8 cellular contexts compared by ENCODE assay signal in genomic region chr6:31795616-31796298, GRCh38. TPM values are rescaled to one million over a fixed set of nuclear protein-coding genes. Genes with fewer than 3 reads are reported as not detected.
DNase-seq lines count a peak whose midpoint lies in the region; ATAC-seq lines count a peak whose summit lies in the region.

TSS of gene VARS1 (minus strand) at chr6:31795752. CDS start at chr6:31795217, 535 bp downstream.

- H3K27me3 ChIP-seq in endocrine pancreas (ENCODE audit: control insufficient read depth, insufficient read depth, low read length), result no peaks in the 10 kb centered on the region

- DNase-seq in CD1c-positive myeloid dendritic cell (ENCODE audit: extremely low spot score) (peak; percentile 97), HT-29 (ENCODE audit: low spot score) (peak; percentile 92), NOMO-1 treated with dmso at 0.1 percent for 144 hours (lab: John Stamatoyannopoulos, UW; ENCODE audit: unreplicated experiment) (peak; percentile 94)
- peak; percentile 68 to 74 (median 71) for DNase-seq in activated CD8-positive, alpha-beta memory T cell treated with anti-CD3 and anti-CD28 coated beads for 48 hours (ENCODE audit: low read depth in 2 of 3, low spot score in 2 of 3)
- peak; percentile 62 to 72 for DNase-seq in stimulated activated CD8-positive, alpha-beta memory T cell treated with anti-CD3 and anti-CD28 coated beads, Interleukin-15, amount 100 ng/mL, for 4 hours (ENCODE audit: low read depth in 2 of 2)

- ATAC-seq in GM19452 (IDR thresholded peaks at IDR 0.05; ENCODE audit: unreplicated experiment), result peak; percentile 83

- H3K9me3 ChIP-seq in endocrine pancreas (ENCODE audit: control insufficient read depth, low read length) (no peaks in the 10 kb centered on the region), mesodermal cell (ENCODE audit: control insufficient read depth, low read length) (no peaks in the 10 kb centered on the region)

- no peaks in the 10 kb centered on the region for H3K4me1 ChIP-seq in endocrine pancreas (ENCODE audit: control insufficient read depth, insufficient read depth, low read length)
- peaks cover 14% of the 10 kb centered on the region for H3K4me1 ChIP-seq in mesodermal cell (ENCODE audit: control insufficient read depth, insufficient read depth, low read length, poor library complexity, severe bottlenecking)

- H3K27ac ChIP-seq in mesodermal cell (ENCODE audit: low read depth, low read length, severe bottlenecking), result peak within 1 kb of the TSS; percentile 98

- H3K36me3 ChIP-seq in endocrine pancreas (ENCODE audit: control insufficient read depth, insufficient read depth, low read length) (no peaks in the 10 kb centered on the region), mesodermal cell (ENCODE audit: control insufficient read depth, insufficient read depth, low read length) (peaks cover 45% of the 10 kb centered on the region)

- peak within 1 kb of the TSS; percentile 65 for H3K9ac ChIP-seq in endocrine pancreas (ENCODE audit: control insufficient read depth, insufficient read depth, low read length)

- H3K4me3 ChIP-seq in endocrine pancreas (ENCODE audit: control insufficient read depth, insufficient read depth, low read length), result peak within 1 kb of the TSS; percentile 22
- peak within 1 kb of the TSS; percentile 82 for H3K4me3 ChIP-seq in mesodermal cell (ENCODE audit: extremely low read depth, insufficient read depth, low read length, poor library complexity, severe bottlenecking)

- 4% methylated on average over 65 to 66 of the region's 75 CpGs for WGBS in mesodermal cell (ENCODE audit: insufficient coverage in 2 of 2), 2 experiments

RNA-seq across cellular contexts. Expression of gene VARS1, which starts in this region (rescaled TPM):
- total RNA-seq in HT-29 (2014; rRNA removed; shearing (Covaris generic)), result 128 and 138 TPM in 2 replicates
- 76.5 TPM for polyA plus RNA-seq in mesodermal cell (2013, experiment 1 of 2)
- 67.8 TPM for polyA plus RNA-seq in mesodermal cell (2013, experiment 2 of 2)

Comparison
In these comparisons a context has a peak if more than half of its experiments do, and no peak if none do; other contexts are left out.
1. Peak in every context shown above with its lines: DNase-seq, ATAC-seq, H3K4me3 ChIP-seq and H3K27ac ChIP-seq.